Comparison of ENCODE assay signal across 11 cellular contexts in the genomic region with DNA sequence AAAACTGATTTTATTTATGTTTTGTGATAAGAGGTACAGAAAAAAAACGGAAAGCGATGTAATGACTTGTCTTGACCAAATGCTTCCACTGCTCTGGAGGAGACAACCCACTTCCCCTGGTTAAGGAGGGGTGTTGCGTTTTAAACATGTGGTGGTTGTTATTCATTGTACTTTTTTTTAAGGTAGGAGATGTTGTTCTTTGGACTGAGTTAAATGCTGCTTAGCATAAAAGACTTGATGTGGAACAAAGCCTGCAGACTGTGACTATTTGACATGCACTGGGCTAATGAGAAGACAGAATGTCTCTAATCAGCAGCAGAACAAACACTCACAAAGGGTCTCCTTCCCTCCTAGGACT.
DNase-seq lines count a peak whose midpoint lies in the region; ATAC-seq and TF ChIP-seq lines count a peak whose summit lies in the region.
"Had no signal": no experiment of that assay in that cellular context is flagged by ENCODE, and none has a peak within 500 bp of the region (broad histone marks: within the 10 kb centered on the region; RNA-seq: fewer than 3 reads in every experiment).

No MANE protein-coding gene starts in this region.

- no peak for DNase-seq in CD4-positive, alpha-beta T cell
- DNase-seq in Jurkat, Clone E6-1 (ENCODE audit: low read depth, low spot score), result peak; percentile 52
- DNase-seq in HuH-7 (ENCODE audit: low spot score) (no peak), GM03348 (ENCODE audit: low spot score) (no peak), Right ventricle myocardium inferior (ENCODE audit: missing footprints) (no peak)
- DNase-seq in stimulated activated CD4-positive, alpha-beta T cell treated with anti-CD3 and anti-CD28 coated beads, Interleukin-15, amount 100 ng/mL, for 24 hours, result no peak
- DNase-seq: activated CD4-positive, alpha-beta T cell treated with anti-CD3 and anti-CD28 coated beads, Interleukin-2, amount 50 U/mL, for 1 hour; sigmoid colon had no signal

- no peak overlapping the region for H3K27ac ChIP-seq in CD4-positive, alpha-beta T cell (ENCODE audit: low read depth, low read length)
- H3K27ac ChIP-seq: sigmoid colon had no signal

- H3K27ac Mint-ChIP-seq in CD4-positive, alpha-beta T cell, result no peak overlapping the region

- H3K9me3 Mint-ChIP-seq in CD4-positive, alpha-beta T cell, result no peaks in the 10 kb centered on the region

- H3K27me3 Mint-ChIP-seq in CD4-positive, alpha-beta T cell, result no peaks in the 10 kb centered on the region

- H3K27me3 ChIP-seq in CD4-positive, alpha-beta T cell (ENCODE audit: control insufficient read depth, insufficient read depth, low read length), result no peaks in the 10 kb centered on the region
- H3K27me3 ChIP-seq: sigmoid colon had no signal

- POLR2A ChIA-PET in CD4-positive, alpha-beta T cell (lab: Charles Lee), result no interaction called here

- no peak overlapping the region for H3K4me3 ChIP-seq in Jurkat, Clone E6-1 (ENCODE audit: low read length)
- H3K4me3 ChIP-seq: lung, sigmoid colon had no signal

- peaks cover 26% of the 10 kb centered on the region for H3K4me1 Mint-ChIP-seq in CD4-positive, alpha-beta T cell (ENCODE audit: low read depth)

- peak; percentile 26 for ATAC-seq in CD4-positive, alpha-beta T cell (ENCODE audit: poor library complexity)
- ATAC-seq in GM19372 (IDR thresholded peaks at IDR 0.05; ENCODE audit: low read depth, unreplicated experiment) (peak; percentile 49), HG02884 (IDR thresholded peaks at IDR 0.05; ENCODE audit: unreplicated experiment) (peak; percentile 38), Right ventricle myocardium inferior (no peak)

- H3K9me3 ChIP-seq in CD4-positive, alpha-beta T cell (ENCODE audit: control insufficient read depth, low read length), result no peaks in the 10 kb centered on the region
- H3K9me3 ChIP-seq: sigmoid colon had no signal

- H3K36me3 Mint-ChIP-seq in CD4-positive, alpha-beta T cell (ENCODE audit: low read depth), result peaks cover 65% of the 10 kb centered on the region

- no peak overlapping the region for H3K4me3 Mint-ChIP-seq in CD4-positive, alpha-beta T cell

- CTCF ChIA-PET in CD4-positive, alpha-beta T cell (lab: Charles Lee), result no interaction called here

- intact Hi-C loops in CD4-positive, alpha-beta T cell (cut with DNase I, micrococcal nuclease), result no loop called here
- intact Hi-C loops in Right ventricle myocardium inferior (cut with DNase I), result no loop called here

- TF ChIP-seq CTCF in CD4-positive, alpha-beta T cell (IDR thresholded peaks at IDR 0.05), result no peak
